ENCODE assay signal across 8 cellular contexts in genomic region chr14:54782803-54783659, GRCh38.
A peak's percentile ranks its signal among the peaks of the same experiment; 100 is the strongest.
DNase-seq lines count a peak whose midpoint lies in the region; ATAC-seq and TF ChIP-seq lines count a peak whose summit lies in the region.

No MANE protein-coding gene starts in this region.

- H3K4me1 ChIP-seq in DND-41 (ENCODE audit: insufficient read depth, low read length): no peaks in the 10 kb centered on the region
- H3K4me1 ChIP-seq in mesenchymal stem cell (ENCODE audit: control insufficient read depth, insufficient read depth, low read depth, low read length): no peaks in the 10 kb centered on the region

- H3K36me3 ChIP-seq in DND-41 (ENCODE audit: insufficient read depth, low read length): no peaks in the 10 kb centered on the region
- H3K36me3 ChIP-seq in SU-DHL-6 (ENCODE audit: low read length): no peaks in the 10 kb centered on the region
- H3K36me3 ChIP-seq in mesenchymal stem cell (ENCODE audit: control insufficient read depth in 1 of 2, insufficient read depth in 2 of 2, low read depth in 1 of 2, low read length in 2 of 2): peaks cover 70 to 98% of the 10 kb centered on the region in 2 experiments

- CTCF ChIA-PET in activated CD4-positive, alpha-beta memory T cell treated with anti-CD3 and anti-CD28 coated beads, Interleukin-2, amount 10 ng/mL, durations not matched to agents 7 days and 5 days (lab: Charles Lee): interaction anchor here (1.1 to 1.9 kb wide), 5 partner anchors 9 to 223 kb away, joined by 3 to 7 read pairs (median 4); no protein-coding TSS in a partner anchor

- peaks cover 24% of the 10 kb centered on the region for H3K27me3 Mint-ChIP-seq in activated CD4-positive, alpha-beta memory T cell treated with anti-CD3 and anti-CD28 coated beads, Interleukin-2, amount 10 ng/mL, durations not matched to agents 7 days and 5 days

- H2BK12ac ChIP-seq in mesenchymal stem cell (ENCODE audit: low read length in 2 of 2): no peak overlapping the region

- H3K9me2 ChIP-seq in SU-DHL-6 (replicated peaks; ENCODE audit: insufficient read depth, low read length): no peaks in the 10 kb centered on the region

- H3K79me2 ChIP-seq in DND-41 (ENCODE audit: insufficient read depth, low read length): no peaks in the 10 kb centered on the region
- H3K79me2 ChIP-seq in SU-DHL-6 (ENCODE audit: insufficient read depth, low read length): no peaks in the 10 kb centered on the region

- no peak overlapping the region for H3K4me3 Mint-ChIP-seq in activated CD4-positive, alpha-beta memory T cell treated with anti-CD3 and anti-CD28 coated beads, Interleukin-2, amount 10 ng/mL, durations not matched to agents 7 days and 5 days

- POLR2A ChIA-PET in activated CD4-positive, alpha-beta memory T cell treated with anti-CD3 and anti-CD28 coated beads, Interleukin-2, amount 10 ng/mL, durations not matched to agents 7 days and 5 days (lab: Charles Lee): no interaction called here

- H3K4me2 ChIP-seq in DND-41 (ENCODE audit: insufficient read depth, low read length) (no peak overlapping the region), SU-DHL-6 (ENCODE audit: low read depth, low read length, poor library complexity, severe bottlenecking) (no peak overlapping the region), mesenchymal stem cell (ENCODE audit: low read length, poor library complexity, severe bottlenecking) (no peak overlapping the region)

- H3K9me3 ChIP-seq in DND-41 (ENCODE audit: insufficient read depth, low read length, severe bottlenecking) (no peaks in the 10 kb centered on the region), SU-DHL-6 (ENCODE audit: insufficient read depth, low read length) (no peaks in the 10 kb centered on the region), mesenchymal stem cell (ENCODE audit: control insufficient read depth, low read length) (no peaks in the 10 kb centered on the region)

- H3K27ac ChIP-seq in DND-41 (ENCODE audit: low read length) (no peak overlapping the region), SU-DHL-6 (ENCODE audit: low read depth, low read length) (no peak overlapping the region), layer of hippocampus (ENCODE audit: low read depth, low read length) (peak overlapping the region; percentile 0), mesenchymal stem cell (ENCODE audit: low read length, poor library complexity, severe bottlenecking) (no peak overlapping the region)

- H3K4me3 ChIP-seq in DND-41 (ENCODE audit: low read depth in 1 of 2, low read length in 2 of 2) (no peak overlapping the region), SU-DHL-6 (ENCODE audit: insufficient read depth, low read length, poor library complexity, severe bottlenecking) (no peak overlapping the region), mesenchymal stem cell (ENCODE audit: insufficient read depth in 1 of 2, low read depth in 1 of 2, low read length in 2 of 2) (no peak overlapping the region)

- peaks cover 17% of the 10 kb centered on the region for H3K27me3 ChIP-seq in DND-41 (ENCODE audit: insufficient read depth, low read length, poor library complexity)
- H3K27me3 ChIP-seq in SU-DHL-6 (ENCODE audit: low read length): no peaks in the 10 kb centered on the region
- no peaks in the 10 kb centered on the region for H3K27me3 ChIP-seq in layer of hippocampus (ENCODE audit: control insufficient read depth, insufficient read depth, low read length)
- no peaks in the 10 kb centered on the region for H3K27me3 ChIP-seq in mesenchymal stem cell (ENCODE audit: control insufficient read depth in 1 of 2, insufficient read depth in 1 of 2, low read length in 2 of 2)

- TF ChIP-seq CTCF in DND-41 (IDR thresholded peaks at IDR 0.05; ENCODE audit: borderline replicate concordance, extremely low read depth, low read length, poor library complexity, severe bottlenecking) (peak; percentile 15), SU-DHL-6 (IDR thresholded peaks at IDR 0.05; ENCODE audit: insufficient read depth, low read length, poor library complexity, severe bottlenecking) (peak; percentile 56), omental fat pad (IDR thresholded peaks at IDR 0.05) (no peak)

- H4K8ac ChIP-seq in mesenchymal stem cell (ENCODE audit: low read length): no peak overlapping the region

- no peak overlapping the region for H3K4ac ChIP-seq in mesenchymal stem cell (ENCODE audit: low read depth in 1 of 2, low read length in 2 of 2)

- 94% methylated on average over 14 of the region's 14 CpGs for WGBS in mesenchymal stem cell

- no peaks in the 10 kb centered on the region for H3K36me3 Mint-ChIP-seq in activated CD4-positive, alpha-beta memory T cell treated with anti-CD3 and anti-CD28 coated beads, Interleukin-2, amount 10 ng/mL, durations not matched to agents 7 days and 5 days (ENCODE audit: low read depth)

- H4K20me1 ChIP-seq in DND-41 (ENCODE audit: insufficient read depth, low read length): no peaks in the 10 kb centered on the region
- no peaks in the 10 kb centered on the region for H4K20me1 ChIP-seq in SU-DHL-6 (ENCODE audit: low read depth, low read length)

- no peak overlapping the region for H3K23ac ChIP-seq in mesenchymal stem cell (ENCODE audit: low read length in 2 of 2)

- H2AFZ ChIP-seq in DND-41 (ENCODE audit: low read depth, low read length) (no peak overlapping the region), SU-DHL-6 (ENCODE audit: low read depth, low read length, severe bottlenecking) (no peak overlapping the region), mesenchymal stem cell (ENCODE audit: low read depth, low read length) (no peak overlapping the region)

- ATAC-seq in DND-41 (ENCODE audit: insufficient read depth, low read depth) (no peak), GM19324 (IDR thresholded peaks at IDR 0.05; ENCODE audit: low FRiP score, unreplicated experiment) (peak; percentile 69), HG03175 (IDR thresholded peaks at IDR 0.05; ENCODE audit: unreplicated experiment) (peak; percentile 92), omental fat pad (ENCODE audit: low FRiP score) (no peak)

- H3K4me1 Mint-ChIP-seq in activated CD4-positive, alpha-beta memory T cell treated with anti-CD3 and anti-CD28 coated beads, Interleukin-2, amount 10 ng/mL, durations not matched to agents 7 days and 5 days: peaks cover 6% of the 10 kb centered on the region

- peaks cover 3% of the 10 kb centered on the region for H3K79me1 ChIP-seq in mesenchymal stem cell (replicated peaks; ENCODE audit: low read length, poor library complexity, severe bottlenecking)

- H3K18ac ChIP-seq in mesenchymal stem cell (ENCODE audit: low read depth in 1 of 2, low read length in 2 of 2): no peak overlapping the region

- H3K9ac ChIP-seq in DND-41 (ENCODE audit: low read depth, low read length) (no peak overlapping the region), SU-DHL-6 (ENCODE audit: low read length) (no peak overlapping the region), mesenchymal stem cell (ENCODE audit: low read length) (no peak overlapping the region)

- H4K91ac ChIP-seq in mesenchymal stem cell (ENCODE audit: low read length): no peak overlapping the region

- no peak overlapping the region for H2BK5ac ChIP-seq in mesenchymal stem cell (ENCODE audit: low read depth, low read length, poor library complexity, severe bottlenecking)

- peak; percentile 12 for DNase-seq in DND-41
- no peak for DNase-seq in mesenchymal stem cell
- no peak for DNase-seq in omental fat pad (ENCODE audit: low spot score)
- no peak for DNase-seq in activated CD4-positive, alpha-beta memory T cell treated with anti-CD3 and anti-CD28 coated beads, Interleukin-2, amount 10 ng/mL, durations not matched to agents 7 days and 5 days

- no peak overlapping the region for H2BK120ac ChIP-seq in mesenchymal stem cell (ENCODE audit: low read depth, low read length)

- H2AK5ac ChIP-seq in mesenchymal stem cell (ENCODE audit: low read length, severe bottlenecking): no peak overlapping the region

- no peaks in the 10 kb centered on the region for H3F3A ChIP-seq in SU-DHL-6 (ENCODE audit: insufficient read depth)

- H3K14ac ChIP-seq in mesenchymal stem cell (ENCODE audit: low read length in 2 of 2): no peak overlapping the region

- no peak overlapping the region for H2BK15ac ChIP-seq in mesenchymal stem cell (ENCODE audit: low read depth, poor library complexity, severe bottlenecking)

- H3K9me3 Mint-ChIP-seq in activated CD4-positive, alpha-beta memory T cell treated with anti-CD3 and anti-CD28 coated beads, Interleukin-2, amount 10 ng/mL, durations not matched to agents 7 days and 5 days: no peaks in the 10 kb centered on the region

- no peak overlapping the region for H3K27ac Mint-ChIP-seq in activated CD4-positive, alpha-beta memory T cell treated with anti-CD3 and anti-CD28 coated beads, Interleukin-2, amount 10 ng/mL, durations not matched to agents 7 days and 5 days

Comparison
In these comparisons a context has a peak if more than half of its experiments do, and no peak if none do; other contexts are left out.
1. ATAC-seq: peak in GM19324 (single experiment) and HG03175 (single experiment); none in DND-41 (single experiment) and omental fat pad (single experiment).
2. CTCF ChIP-seq: peak in DND-41 (single experiment) and SU-DHL-6 (single experiment); none in omental fat pad (0 of 3).